11 cellular contexts compared by ENCODE assay signal in genomic region chr2:127082974-127083373, GRCh38. TPM values are rescaled to one million over a fixed set of nuclear protein-coding genes. Genes with fewer than 3 reads are reported as not detected.
A peak's percentile ranks its signal among the peaks of the same experiment; 100 is the strongest.
DNase-seq lines count a peak whose midpoint lies in the region; FAIRE-seq and TF ChIP-seq lines count a peak whose summit lies in the region.
"Had no signal": no experiment of that assay in that cellular context is flagged by ENCODE, and none has a peak within 500 bp of the region (broad histone marks: within the 10 kb centered on the region; RNA-seq: fewer than 3 reads in every experiment).

No MANE protein-coding gene starts in this region.

- TF ChIP-seq CTCF in astrocyte (IDR thresholded peaks at IDR 0.05; ENCODE audit: insufficient read depth, low read depth, low read length) (no peak), thyroid gland (IDR thresholded peaks at IDR 0.05) (no peak)

- no peak overlapping the region for H3K9ac ChIP-seq in astrocyte (ENCODE audit: low read length)

- H3K9me3 ChIP-seq in astrocyte (ENCODE audit: insufficient read depth, low read depth, low read length) = no peaks in the 10 kb centered on the region
- H3K9me3 ChIP-seq in muscle layer of duodenum (ENCODE audit: control insufficient read depth in 1 of 2, low read length in 2 of 2) = no peaks in the 10 kb centered on the region
- no peaks in the 10 kb centered on the region for H3K9me3 ChIP-seq in thyroid gland
- H3K9me3 ChIP-seq: BE2C had no signal

- peaks cover 77% of the 10 kb centered on the region for H3K4me1 Mint-ChIP-seq in activated naive CD4-positive, alpha-beta T cell treated with anti-CD3 and anti-CD28 coated beads, Interleukin-2, amount 10 ng/mL, durations not matched to agents 7 days and 5 days
- H3K4me1 Mint-ChIP-seq in astrocyte (ENCODE audit: low read depth, unreplicated experiment) = peaks cover 58% of the 10 kb centered on the region

- no peak overlapping the region for H3K4me3 Mint-ChIP-seq in activated naive CD4-positive, alpha-beta T cell treated with anti-CD3 and anti-CD28 coated beads, Interleukin-2, amount 10 ng/mL, durations not matched to agents 7 days and 5 days
- no peak overlapping the region for H3K4me3 Mint-ChIP-seq in astrocyte (ENCODE audit: unreplicated experiment)

- H3K4me1 ChIP-seq in astrocyte (ENCODE audit: insufficient read depth, low read length) (peaks cover 71% of the 10 kb centered on the region), muscle layer of duodenum (ENCODE audit: control insufficient read depth in 1 of 2, insufficient read depth in 2 of 2, low read length in 2 of 2) (peaks cover 31 to 55% of the 10 kb centered on the region in 2 donors), thyroid gland (peaks cover 39 to 75% of the 10 kb centered on the region in 2 donors)

- CTCF ChIA-PET in activated naive CD4-positive, alpha-beta T cell treated with anti-CD3 and anti-CD28 coated beads, Interleukin-2, amount 10 ng/mL, durations not matched to agents 7 days and 5 days (lab: Charles Lee) = interaction anchor here (8.1 kb wide), 1 partner anchor 15 kb away, joined by 52 read pairs; no protein-coding TSS in a partner anchor

- H3K36me3 ChIP-seq in astrocyte (ENCODE audit: insufficient read depth, low read length) (no peaks in the 10 kb centered on the region), muscle layer of duodenum (ENCODE audit: control insufficient read depth in 1 of 2, insufficient read depth in 2 of 2, low read length in 2 of 2) (no peaks in the 10 kb centered on the region), thyroid gland (no peaks in the 10 kb centered on the region)
- H3K36me3 ChIP-seq: BE2C had no signal

- WGBS in thyroid gland, 2 donors = 80 to 88% methylated on average over 8 of the region's 8 CpGs

- H3K9me3 Mint-ChIP-seq in activated naive CD4-positive, alpha-beta T cell treated with anti-CD3 and anti-CD28 coated beads, Interleukin-2, amount 10 ng/mL, durations not matched to agents 7 days and 5 days = no peaks in the 10 kb centered on the region
- H3K9me3 Mint-ChIP-seq in astrocyte (ENCODE audit: unreplicated experiment) = no peaks in the 10 kb centered on the region

- H3K27me3 ChIP-seq in astrocyte (ENCODE audit: insufficient read depth, low read length) (no peaks in the 10 kb centered on the region), muscle layer of duodenum (ENCODE audit: low read depth, low read length) (no peaks in the 10 kb centered on the region), thyroid gland (no peaks in the 10 kb centered on the region)
- H3K27me3 ChIP-seq: BE2C had no signal

- FAIRE-seq in astrocyte (lab: Jason Lieb, UNC) = no peak

- peaks cover 20% of the 10 kb centered on the region for H3K36me3 Mint-ChIP-seq in activated naive CD4-positive, alpha-beta T cell treated with anti-CD3 and anti-CD28 coated beads, Interleukin-2, amount 10 ng/mL, durations not matched to agents 7 days and 5 days
- peaks cover 2% of the 10 kb centered on the region for H3K36me3 Mint-ChIP-seq in astrocyte (ENCODE audit: low read depth, unreplicated experiment)

- TF ChIP-seq POLR2A in thyroid gland (IDR thresholded peaks at IDR 0.05) = no peak

- no peak overlapping the region for H3K27ac ChIP-seq in astrocyte (ENCODE audit: low read depth, low read length)
- peak overlapping the region; percentile 20 for H3K27ac ChIP-seq in muscle layer of duodenum (ENCODE audit: low read length)
- peak overlapping the region; percentile 39 to 92 (median 74) for H3K27ac ChIP-seq in thyroid gland

- no peak for DNase-seq in activated naive CD4-positive, alpha-beta T cell treated with anti-CD3 and anti-CD28 coated beads, Interleukin-2, amount 10 ng/mL, durations not matched to agents 7 days and 5 days
- no peak for DNase-seq in activated naive CD4-positive, alpha-beta T cell treated with Interleukin-2 at 50 U/mL for 16 hours
- DNase-seq in astrocyte (ENCODE audit: low read depth) (peak; percentile 28), thyroid gland (no peak), inferior parietal cortex (ENCODE audit: extremely low spot score) (no peak), NCI-H1694 (lab: John Stamatoyannopoulos, UW) (no peak)
- no peak for DNase-seq in stimulated activated CD4-positive, alpha-beta T cell treated with anti-CD3 and anti-CD28 coated beads, Interleukin-15, amount 100 ng/mL, for 24 hours
- DNase-seq: BE2C, Karpas-422, kidney glomerular epithelial cell had no signal

- H4K20me1 ChIP-seq in astrocyte (ENCODE audit: insufficient read depth, low read length) = peaks cover 45% of the 10 kb centered on the region

- H3K4me3 ChIP-seq in astrocyte (ENCODE audit: insufficient read depth, low read depth, low read length) = no peak overlapping the region
- no peak overlapping the region for H3K4me3 ChIP-seq in muscle layer of duodenum (ENCODE audit: low read depth in 1 of 2, low read length in 2 of 2)
- no peak overlapping the region for H3K4me3 ChIP-seq in thyroid gland (replicated peaks in 1 of 3)

- peak overlapping the region; percentile 78 for H3K4me2 ChIP-seq in astrocyte (ENCODE audit: low read length)

- peaks cover 72% of the 10 kb centered on the region for H3K79me2 ChIP-seq in astrocyte (ENCODE audit: insufficient read depth, low read length)

- H3K27ac Mint-ChIP-seq in activated naive CD4-positive, alpha-beta T cell treated with anti-CD3 and anti-CD28 coated beads, Interleukin-2, amount 10 ng/mL, durations not matched to agents 7 days and 5 days = peak overlapping the region; percentile 91
- peak overlapping the region; percentile 44 for H3K27ac Mint-ChIP-seq in astrocyte (ENCODE audit: unreplicated experiment)

- intact Hi-C loops in thyroid gland (cut with DNase I) = no loop called here

- H2AFZ ChIP-seq in astrocyte (ENCODE audit: low read depth, low read length) = no peak overlapping the region

- peaks cover 18% of the 10 kb centered on the region for H3K27me3 Mint-ChIP-seq in activated naive CD4-positive, alpha-beta T cell treated with anti-CD3 and anti-CD28 coated beads, Interleukin-2, amount 10 ng/mL, durations not matched to agents 7 days and 5 days
- H3K27me3 Mint-ChIP-seq in astrocyte (ENCODE audit: low read depth, unreplicated experiment) = no peaks in the 10 kb centered on the region

RNA-seq across cellular contexts. Expression of gene BIN1, which starts 24.0 kb away (rescaled TPM):
- total RNA-seq in astrocyte = 50.2 and 51.0 TPM in 2 replicates
- 10 to 100 TPM; 49.2 to 68.3 (median 64.2) TPM for total RNA-seq in thyroid gland
